Comparison of ENCODE assay signal across 22 cellular contexts in genomic region chr4:128796934-128797333, GRCh38. TPM values are rescaled to one million over a fixed set of nuclear protein-coding genes. Genes with fewer than 3 reads are reported as not detected.
DNase-seq lines count a peak whose midpoint lies in the region; ATAC-seq, FAIRE-seq and TF ChIP-seq lines count a peak whose summit lies in the region.
"Had no signal": no experiment of that assay in that cellular context is flagged by ENCODE, and none has a peak within 500 bp of the region (broad histone marks: within the 10 kb centered on the region; RNA-seq: fewer than 3 reads in every experiment).

No MANE protein-coding gene starts in this region.

- no peak for TF ChIP-seq CTCF in fibroblast of the aortic adventitia (IDR thresholded peaks at IDR 0.05; ENCODE audit: insufficient read depth, low read length)

- DNase-seq in A172 (ENCODE audit: low spot score) (peak; percentile 21), HCEC 1CT (peak; percentile 4), RCC 7860 (ENCODE audit: low spot score) (peak; percentile 23), fibroblast of the aortic adventitia (ENCODE audit: low read depth) (peak; percentile 43), ureter (ENCODE audit: low spot score) (no peak), UCSD-AML1 (lab: John Stamatoyannopoulos, UW; ENCODE audit: unreplicated experiment) (no peak), GM12892 (ENCODE audit: insufficient read length) (no peak)
- DNase-seq: AML-193; Calu3; CD4-positive, CD25-positive, alpha-beta regulatory T cell; DMS79; GF-D8; NCI-H1092 treated with DMSO at 0.1 percent for 48 hours; NCI-H1694; NCI-H2107; NCI-H345; NCI-H69; SHP77 treated with DMSO at 0.1 percent for 48 hours had no signal

- no peak for TF ChIP-seq POLR2A in GM12892 (IDR thresholded peaks at IDR 0.05; ENCODE audit: low read depth, low read length)

- ATAC-seq in GM19395 (IDR thresholded peaks at IDR 0.05; ENCODE audit: unreplicated experiment), result no peak
- ATAC-seq: Panc1 had no signal

- FAIRE-seq in RCC 7860 (lab: Jason Lieb, UNC) (no peak), GM12892 (lab: Jason Lieb, UNC) (no peak)
- FAIRE-seq: A204.1, H1 had no signal

- no peak overlapping the region for H3K4me3 ChIP-seq in fibroblast of the aortic adventitia (ENCODE audit: low read depth, low read length)

RNA-seq across cellular contexts. Expression of gene JADE1, which starts 12.6 kb away (rescaled TPM):
- total RNA-seq in A172 (2014; rRNA removed; shearing (Covaris generic)), result 16.3 and 17.7 TPM in 2 replicates
- total RNA-seq in fibroblast of the aortic adventitia (ENCODE audit: low replicate concordance) (20.0 and 25.8 TPM in 2 replicates), ureter (56.8 TPM)
- 10.5 TPM for polyA plus RNA-seq in GM12892 (2012; ENCODE audit: missing spikeins)

Comparison
In these comparisons a context has a peak if more than half of its experiments do, and no peak if none do; other contexts are left out.
1. DNase-seq: peak in A172 (single experiment), HCEC 1CT (single experiment), RCC 7860 (single experiment) and fibroblast of the aortic adventitia (single experiment); none in ureter (single experiment), UCSD-AML1 (single experiment) and GM12892 (single experiment).